Comparison of ENCODE assay signal across 8 cellular contexts in the genomic region with DNA sequence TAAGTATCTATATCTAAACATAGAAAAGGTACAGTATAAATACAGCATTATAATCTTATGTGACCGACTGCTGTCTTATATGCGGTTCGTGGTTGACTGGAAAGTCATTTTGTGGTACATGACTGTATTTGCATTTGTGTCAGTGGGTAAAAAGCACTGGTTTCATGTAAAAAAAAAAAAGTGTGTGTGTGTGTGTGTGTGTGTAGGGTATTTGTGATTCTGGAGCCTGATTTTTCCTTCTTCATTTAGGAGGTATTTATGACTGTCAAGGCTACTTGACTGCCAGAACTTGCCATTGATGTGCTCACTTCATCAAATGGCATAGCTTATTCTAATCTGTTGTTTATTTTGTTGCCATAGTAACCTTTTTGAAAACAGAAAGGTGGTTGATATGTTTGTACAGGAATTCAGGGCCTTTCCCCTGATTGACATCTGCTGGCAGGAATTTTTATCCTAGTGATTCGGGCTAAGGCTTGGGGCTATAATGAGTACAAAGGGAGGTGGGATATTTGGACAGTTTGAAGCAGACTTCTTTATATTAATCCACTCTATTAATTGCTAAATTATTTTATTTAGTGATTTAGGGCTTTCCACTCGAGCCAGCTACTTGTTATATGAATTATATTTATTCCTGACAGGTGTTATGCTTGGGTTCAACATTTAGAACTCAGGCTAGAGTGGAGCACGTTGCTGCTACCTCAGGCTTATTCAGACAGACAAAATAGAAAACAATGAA.
DNase-seq lines count a peak whose midpoint lies in the region; ATAC-seq, FAIRE-seq and TF ChIP-seq lines count a peak whose summit lies in the region.

No MANE protein-coding gene starts in this region.

- ATAC-seq in GM21825 (IDR thresholded peaks at IDR 0.05; ENCODE audit: unreplicated experiment) (peak; percentile 60), T-helper 17 cell (peak; percentile 86), heart right ventricle (peak; percentile 38 to 78 (median 62))
- peak; percentile 97 for ATAC-seq in stimulated activated naive CD8-positive, alpha-beta T cell treated with anti-CD3 and anti-CD28 coated beads, Interleukin-15, amount 100 ng/mL, for 72 hours

- H3K27me3 Mint-ChIP-seq in T-helper 17 cell: no peaks in the 10 kb centered on the region
- no peaks in the 10 kb centered on the region for H3K27me3 Mint-ChIP-seq in stimulated activated naive CD8-positive, alpha-beta T cell treated with anti-CD3 and anti-CD28 coated beads, Interleukin-15, amount 100 ng/mL, for 72 hours

- H3K9me3 Mint-ChIP-seq in stimulated activated naive CD8-positive, alpha-beta T cell treated with anti-CD3 and anti-CD28 coated beads, Interleukin-15, amount 100 ng/mL, for 72 hours: peaks cover 13 to 17% of the 10 kb centered on the region in 2 donors

- no peaks in the 10 kb centered on the region for H3K27me3 ChIP-seq in heart right ventricle
- no peaks in the 10 kb centered on the region for H3K27me3 ChIP-seq in vagina

- 32 to 47% methylated on average over 6 of the region's 6 CpGs for WGBS in heart right ventricle, 2 donors

- H3K4me1 Mint-ChIP-seq in T-helper 17 cell: peaks cover 41% of the 10 kb centered on the region
- peaks cover 57% of the 10 kb centered on the region for H3K4me1 Mint-ChIP-seq in stimulated activated naive CD8-positive, alpha-beta T cell treated with anti-CD3 and anti-CD28 coated beads, Interleukin-15, amount 100 ng/mL, for 72 hours

- DNase-seq in GM12891 (ENCODE audit: insufficient read length, low spot score) (no peak), T-helper 17 cell (no peak), heart right ventricle (peak in 1 of 2 donors; percentile 3), vagina (ENCODE audit: extremely low spot score in 2 of 2) (no peak), SKM-1 treated with dmso at 0.1 percent for 144 hours (lab: John Stamatoyannopoulos, UW; ENCODE audit: unreplicated experiment) (no peak)
- DNase-seq in Jurkat, Clone E6-1 (ENCODE audit: low read depth, low spot score): peak; percentile 60
- DNase-seq in stimulated activated naive CD8-positive, alpha-beta T cell treated with anti-CD3 and anti-CD28 coated beads, Interleukin-15, amount 100 ng/mL, for 72 hours: peak; percentile 36 to 58

- H3K27ac Mint-ChIP-seq in T-helper 17 cell: peak overlapping the region; percentile 89
- peak overlapping the region; percentile 12 to 93 for H3K27ac Mint-ChIP-seq in stimulated activated naive CD8-positive, alpha-beta T cell treated with anti-CD3 and anti-CD28 coated beads, Interleukin-15, amount 100 ng/mL, for 72 hours

- H3K36me3 ChIP-seq in heart right ventricle (no peaks in the 10 kb centered on the region), vagina (no peaks in the 10 kb centered on the region)

- peaks cover 10 to 58% (median 41%) of the 10 kb centered on the region in 9 donors for H3K4me1 ChIP-seq in heart right ventricle
- H3K4me1 ChIP-seq in vagina: peaks cover 35% of the 10 kb centered on the region

- TF ChIP-seq POLR2A in GM12891 (IDR thresholded peaks at IDR 0.05; ENCODE audit: low read depth, low read length) (no peak), vagina (IDR thresholded peaks at IDR 0.05) (no peak)

- H3K4me3 Mint-ChIP-seq in T-helper 17 cell: peak overlapping the region; percentile 70
- peak overlapping the region; percentile 2 to 49 for H3K4me3 Mint-ChIP-seq in stimulated activated naive CD8-positive, alpha-beta T cell treated with anti-CD3 and anti-CD28 coated beads, Interleukin-15, amount 100 ng/mL, for 72 hours

- H3K27ac ChIP-seq in heart right ventricle: peak overlapping the region in 9 of 10 donors; percentile 18 to 62 (median 44)
- H3K27ac ChIP-seq in vagina: no peak overlapping the region

- no peaks in the 10 kb centered on the region for H3K36me3 Mint-ChIP-seq in T-helper 17 cell (ENCODE audit: low read depth)

- FAIRE-seq in GM12891 (lab: Jason Lieb, UNC): peak; percentile 98

- H3K4me3 ChIP-seq in Jurkat, Clone E6-1 (ENCODE audit: low read length): no peak overlapping the region
- H3K4me3 ChIP-seq in heart right ventricle (no peak overlapping the region), vagina (no peak overlapping the region)

- intact Hi-C loops in heart right ventricle (cut with DNase I): no loop called here
- intact Hi-C loops in vagina (cut with DNase I): no loop called here

- TF ChIP-seq CTCF in heart right ventricle (IDR thresholded peaks at IDR 0.05): peak in 1 of 9 donors; percentile 6
- TF ChIP-seq CTCF in vagina (IDR thresholded peaks at IDR 0.05): no peak

- H3K9me3 ChIP-seq in T-helper 17 cell (ENCODE audit: control insufficient read depth, low read length, poor library complexity, severe bottlenecking) (no peaks in the 10 kb centered on the region), heart right ventricle (peaks cover 0 to 12% (median 0%) of the 10 kb centered on the region in 11 donors), vagina (no peaks in the 10 kb centered on the region)

TF ChIP-seq in GM12891, 5 proteins besides CTCF, POLR2A, EP300 and RAD21:
- peak; percentile 89 for TF ChIP-seq POU2F2 (IDR thresholded peaks at IDR 0.05; ENCODE audit: low read depth, low read length)
- no peak for TF ChIP-seq SPI1 (IDR thresholded peaks at IDR 0.05; ENCODE audit: low read depth, low read length)

Comparison
In these comparisons a context has a peak if more than half of its experiments do, and no peak if none do; other contexts are left out.
1. DNase-seq: peak in Jurkat, Clone E6-1 (single experiment) and stimulated activated naive CD8-positive, alpha-beta T cell treated with anti-CD3 and anti-CD28 coated beads, Interleukin-15, amount 100 ng/mL, for 72 hours (2 of 2); none in GM12891 (single experiment), T-helper 17 cell (0 of 3), vagina (0 of 2) and SKM-1 treated with dmso at 0.1 percent for 144 hours (single experiment).
2. Peak in every context shown above with its lines, with median percentiles within 50 percentile points of each other: ATAC-seq.